In genomic region chr22:17734197-17734596, GRCh38 we compare ENCODE assay signal across 11 cellular contexts. TPM values are rescaled to one million over a fixed set of nuclear protein-coding genes. Genes with fewer than 3 reads are reported as not detected.
DNase-seq lines count a peak whose midpoint lies in the region; ATAC-seq and TF ChIP-seq lines count a peak whose summit lies in the region.
"Had no signal": no experiment of that assay in that cellular context is flagged by ENCODE, and none has a peak within 500 bp of the region (broad histone marks: within the 10 kb centered on the region; RNA-seq: fewer than 3 reads in every experiment).

No MANE protein-coding gene starts in this region.

- no peaks in the 10 kb centered on the region for H3K27me3 Mint-ChIP-seq in CD4-positive, alpha-beta T cell
- H3K27me3 Mint-ChIP-seq in HFFc6 (ENCODE audit: insufficient read depth): no peaks in the 10 kb centered on the region; the same call in none of the 2 replicates
- H3K27me3 Mint-ChIP-seq in activated CD8-positive, alpha-beta T cell treated with anti-CD3 and anti-CD28 coated beads, Interleukin-2, amount 10 ng/mL, durations not matched to agents 7 days and 5 days (ENCODE audit: low read depth): no peaks in the 10 kb centered on the region

- ATAC-seq in CD4-positive, alpha-beta T cell (ENCODE audit: poor library complexity): no peak
- peak; percentile 75 for ATAC-seq in activated CD8-positive, alpha-beta T cell treated with anti-CD3 and anti-CD28 coated beads, Interleukin-2, amount 10 ng/mL, durations not matched to agents 7 days and 5 days
- no peak for ATAC-seq in GM18505 (IDR thresholded peaks at IDR 0.05; ENCODE audit: unreplicated experiment)

- intact Hi-C loops in CD4-positive, alpha-beta T cell (cut with DNase I, micrococcal nuclease): no loop called here

- no peaks in the 10 kb centered on the region for H3K9me3 Mint-ChIP-seq in CD4-positive, alpha-beta T cell
- H3K9me3 Mint-ChIP-seq in HFFc6: no peaks in the 10 kb centered on the region
- H3K9me3 Mint-ChIP-seq in activated CD8-positive, alpha-beta T cell treated with anti-CD3 and anti-CD28 coated beads, Interleukin-2, amount 10 ng/mL, durations not matched to agents 7 days and 5 days (ENCODE audit: insufficient read depth): no peaks in the 10 kb centered on the region

- CTCF ChIA-PET in CD4-positive, alpha-beta T cell (lab: Charles Lee): interaction anchor here (1.3 kb wide), 1 partner anchor 8 kb away, joined by 4 read pairs; no protein-coding TSS in a partner anchor
- CTCF ChIA-PET in activated CD8-positive, alpha-beta T cell treated with anti-CD3 and anti-CD28 coated beads, Interleukin-2, amount 10 ng/mL, durations not matched to agents 7 days and 5 days (lab: Charles Lee): interaction anchor here (1.1 to 3.9 kb wide), 6 partner anchors 8 to 342 kb away, joined by 3 to 17 read pairs (median 4); partner anchors contain the start of gene BCL2L13

- H3K4me3 Mint-ChIP-seq in CD4-positive, alpha-beta T cell: no peak overlapping the region
- no peak overlapping the region for H3K4me3 Mint-ChIP-seq in HFFc6
- no peak overlapping the region for H3K4me3 Mint-ChIP-seq in activated CD8-positive, alpha-beta T cell treated with anti-CD3 and anti-CD28 coated beads, Interleukin-2, amount 10 ng/mL, durations not matched to agents 7 days and 5 days

- no peak for TF ChIP-seq POLR2A in GM18505 (IDR thresholded peaks at IDR 0.05; ENCODE audit: borderline replicate concordance, extremely low read depth, insufficient read depth, insufficient read length)

- H3K36me3 Mint-ChIP-seq in CD4-positive, alpha-beta T cell (ENCODE audit: low read depth): peaks cover 69% of the 10 kb centered on the region
- peaks cover 28% of the 10 kb centered on the region for H3K36me3 Mint-ChIP-seq in HFFc6 (ENCODE audit: low read depth)
- H3K36me3 Mint-ChIP-seq in activated CD8-positive, alpha-beta T cell treated with anti-CD3 and anti-CD28 coated beads, Interleukin-2, amount 10 ng/mL, durations not matched to agents 7 days and 5 days (ENCODE audit: low read depth): peaks cover 27% of the 10 kb centered on the region

- TF ChIP-seq CTCF in CD4-positive, alpha-beta T cell (IDR thresholded peaks at IDR 0.05): no peak
- no peak for TF ChIP-seq CTCF in HFFc6 (IDR thresholded peaks at IDR 0.05)

- no peak for DNase-seq in CD4-positive, alpha-beta T cell
- peak; percentile 57 for DNase-seq in HFFc6
- DNase-seq in activated CD8-positive, alpha-beta T cell treated with anti-CD3 and anti-CD28 coated beads, Interleukin-2, amount 10 ng/mL, durations not matched to agents 7 days and 5 days: peak; percentile 56
- DNase-seq in iris pigment epithelial cell (ENCODE audit: low read depth): peak; percentile 71
- DNase-seq in NCI-H1417 (lab: John Stamatoyannopoulos, UW): no peak
- no peak for DNase-seq in DMS79 (lab: John Stamatoyannopoulos, UW)
- DNase-seq in HuH-7.5 (ENCODE audit: low spot score): no peak
- DNase-seq: aorta, NCI-H2227 treated with DMSO at 0.1 percent for 48 hours had no signal

- POLR2A ChIA-PET in CD4-positive, alpha-beta T cell (lab: Charles Lee): no interaction called here
- POLR2A ChIA-PET in activated CD8-positive, alpha-beta T cell treated with anti-CD3 and anti-CD28 coated beads, Interleukin-2, amount 10 ng/mL, durations not matched to agents 7 days and 5 days (lab: Charles Lee): interaction anchor here (1.7 kb wide), 1 partner anchor 95 kb away, joined by 4 read pairs; no protein-coding TSS in a partner anchor

- H3K9me3 ChIP-seq in CD4-positive, alpha-beta T cell (ENCODE audit: control insufficient read depth, low read length): no peaks in the 10 kb centered on the region
- H3K9me3 ChIP-seq: mucosa of descending colon had no signal

- H3K27ac ChIP-seq in CD4-positive, alpha-beta T cell (ENCODE audit: low read depth, low read length): peak overlapping the region; percentile 38

- H3K4me1 Mint-ChIP-seq in CD4-positive, alpha-beta T cell (ENCODE audit: low read depth): peaks cover 9% of the 10 kb centered on the region
- peaks cover 38% of the 10 kb centered on the region for H3K4me1 Mint-ChIP-seq in HFFc6 (ENCODE audit: low read depth)
- peaks cover 16% of the 10 kb centered on the region for H3K4me1 Mint-ChIP-seq in activated CD8-positive, alpha-beta T cell treated with anti-CD3 and anti-CD28 coated beads, Interleukin-2, amount 10 ng/mL, durations not matched to agents 7 days and 5 days (ENCODE audit: low read depth)

- peak overlapping the region; percentile 69 for H3K27ac Mint-ChIP-seq in CD4-positive, alpha-beta T cell
- peak overlapping the region; percentile 98 for H3K27ac Mint-ChIP-seq in HFFc6
- H3K27ac Mint-ChIP-seq in activated CD8-positive, alpha-beta T cell treated with anti-CD3 and anti-CD28 coated beads, Interleukin-2, amount 10 ng/mL, durations not matched to agents 7 days and 5 days: peak overlapping the region; percentile 69

- H3K27me3 ChIP-seq in CD4-positive, alpha-beta T cell (ENCODE audit: control insufficient read depth, insufficient read depth, low read length): no peaks in the 10 kb centered on the region

RNA-seq across cellular contexts. Expression of gene BID, which starts 40.1 kb away (rescaled TPM):
- total RNA-seq in CD4-positive, alpha-beta T cell: 10 to 100 TPM in 1 of 2 experiments, 1 to 10 TPM in 1; 8.9 to 10.3 TPM
- total RNA-seq in HFFc6 (2021; fragmentation: NEBNext Ultra II Directional; extraction: Animal tissue kit (Norgen Biotek cat#: 25700)): 10 to 100 TPM; 48.7 to 61.0 (median 50.6) TPM
- total RNA-seq in activated CD8-positive, alpha-beta T cell treated with anti-CD3 and anti-CD28 coated beads, Interleukin-2, amount 10 ng/mL, durations not matched to agents 7 days and 5 days: 10 to 100 TPM; 46.2 to 48.4 TPM

Comparison
In these comparisons a context has a peak if more than half of its experiments do, and no peak if none do; other contexts are left out.
1. DNase-seq: peak in HFFc6 (single experiment), activated CD8-positive, alpha-beta T cell treated with anti-CD3 and anti-CD28 coated beads, Interleukin-2, amount 10 ng/mL, durations not matched to agents 7 days and 5 days (single experiment) and iris pigment epithelial cell (single experiment); none in CD4-positive, alpha-beta T cell (0 of 10), NCI-H1417 (0 of 3), DMS79 (single experiment) and HuH-7.5 (single experiment).
2. RNA of gene BID, which starts 40.1 kb away (total RNA-seq): 48.7 to 61.0 TPM in HFFc6 and 46.2 to 48.4 TPM in activated CD8-positive, alpha-beta T cell treated with anti-CD3 and anti-CD28 coated beads, Interleukin-2, amount 10 ng/mL, durations not matched to agents 7 days and 5 days; 8.9 to 10.3 TPM in CD4-positive, alpha-beta T cell; every median in the first group is over 4 times any median in the second.
3. Peak in every context shown above with its lines, with median percentiles within 50 percentile points of each other: H3K27ac Mint-ChIP-seq.